In the genomic region with DNA sequence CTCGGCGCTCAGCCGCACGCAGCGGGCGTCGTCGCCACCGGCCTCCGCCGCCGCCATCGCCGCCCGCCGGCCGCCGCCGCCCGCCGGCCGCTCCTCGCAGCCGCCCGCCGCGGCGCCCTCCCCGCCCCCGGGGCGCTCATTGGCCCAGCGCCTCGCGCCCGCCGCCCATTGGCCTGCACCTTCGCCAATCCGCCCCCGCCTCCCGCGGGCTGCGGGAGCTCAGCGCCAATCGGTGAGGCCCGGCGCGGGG, we compare ENCODE assay signal across 8 cellular contexts. TPM values are rescaled to one million over a fixed set of nuclear protein-coding genes. Genes with fewer than 3 reads are reported as not detected.
A peak's percentile ranks its signal among the peaks of the same experiment; 100 is the strongest.
DNase-seq lines count a peak whose midpoint lies in the region; TF ChIP-seq lines count a peak whose summit lies in the region.

Gene PGP (minus strand): TSS at position 120 of the 250 bp plus-strand sequence. CDS start 63 bp downstream, at position 57.

- H3K4me1 Mint-ChIP-seq in activated naive CD4-positive, alpha-beta T cell treated with anti-CD3 and anti-CD28 coated beads, Interleukin-2, amount 50 U/mL, for 24 hours, result peaks cover 15% of the 10 kb centered on the region

- peaks cover 31% of the 10 kb centered on the region for H3K79me2 ChIP-seq in mammary epithelial cell (ENCODE audit: insufficient read depth, low read length)

- in situ Hi-C loops in mammary epithelial cell (cut with MboI; ENCODE audit: low sequenced_read_pairs in 2 of 2), result no loop called here

- H3K27me3 ChIP-seq in mammary epithelial cell (ENCODE audit: insufficient read depth, low read length), result no peaks in the 10 kb centered on the region
- no peaks in the 10 kb centered on the region for H3K27me3 ChIP-seq in tibial artery

- peak within 1 kb of the TSS; percentile 77 for H3K9ac ChIP-seq in mammary epithelial cell (ENCODE audit: insufficient read depth, low read length)

- WGBS in mammary epithelial cell (ENCODE audit: low coverage, missing lambda C conversion rate), result no CpG with 5 or more reads among the region's 47 CpGs
- WGBS in lower leg skin, 2 donors, result 0% methylated on average over 42 of the region's 47 CpGs; no CpG with 5 or more reads in 1 of the 2 donors

- no peak for DNase-seq in activated naive CD4-positive, alpha-beta T cell treated with anti-CD3 and anti-CD28 coated beads, Interleukin-2, amount 50 U/mL, for 16 hours
- DNase-seq in HT1080 (ENCODE audit: low read depth), result no peak
- DNase-seq in mammary epithelial cell, result no peak
- no peak for DNase-seq in lower leg skin (ENCODE audit: low spot score in 2 of 2)
- no peak for DNase-seq in tibial artery
- no peak for DNase-seq in stimulated activated CD4-positive, alpha-beta T cell treated with anti-CD3 and anti-CD28 coated beads, Interleukin-4, amount 100 ng/mL, for 1 hour
- no peak for DNase-seq in NCI-H2227 treated with DMSO at 0.1 percent for 48 hours (lab: John Stamatoyannopoulos, UW)

- no peaks in the 10 kb centered on the region for H3K9me3 ChIP-seq in mammary epithelial cell (replicated peaks; ENCODE audit: insufficient read depth, low read length)
- no peaks in the 10 kb centered on the region for H3K9me3 ChIP-seq in tibial artery

- no peak for TF ChIP-seq POLR2A in lower leg skin (IDR thresholded peaks at IDR 0.05)

- peak within 1 kb of the TSS; percentile 90 for H3K4me3 Mint-ChIP-seq in activated naive CD4-positive, alpha-beta T cell treated with anti-CD3 and anti-CD28 coated beads, Interleukin-2, amount 50 U/mL, for 24 hours

- H3K9me3 Mint-ChIP-seq in activated naive CD4-positive, alpha-beta T cell treated with anti-CD3 and anti-CD28 coated beads, Interleukin-2, amount 50 U/mL, for 24 hours, result no peaks in the 10 kb centered on the region

- intact Hi-C loops in mammary epithelial cell (cut with micrococcal nuclease) (loop anchor here (5.0 kb wide), 1 partner anchor 52 kb away; no protein-coding TSS in a partner anchor), lower leg skin (cut with DNase I; ENCODE audit: low total_unique reads) (no loop called here), tibial artery (cut with DNase I; ENCODE audit: low total_unique reads) (no loop called here)

- CTCF ChIA-PET in mammary epithelial cell (lab: Charles Lee; ENCODE audit: low non-redundant PET), result no interaction called here

- dilution Hi-C loops in mammary epithelial cell (cut with HindIII; ENCODE audit: low sequenced_read_pairs), result no loop called here

- H3K36me3 Mint-ChIP-seq in activated naive CD4-positive, alpha-beta T cell treated with anti-CD3 and anti-CD28 coated beads, Interleukin-2, amount 50 U/mL, for 24 hours, result peaks cover 2% of the 10 kb centered on the region

- H3K27me3 Mint-ChIP-seq in activated naive CD4-positive, alpha-beta T cell treated with anti-CD3 and anti-CD28 coated beads, Interleukin-2, amount 50 U/mL, for 24 hours, result no peaks in the 10 kb centered on the region

- no peaks in the 10 kb centered on the region for H3K36me3 ChIP-seq in mammary epithelial cell (ENCODE audit: insufficient read depth, low read length)
- H3K36me3 ChIP-seq in tibial artery, result peaks cover 0 to 17% (median 8%) of the 10 kb centered on the region in 3 donors

- peak within 1 kb of the TSS; percentile 89 for H2AFZ ChIP-seq in mammary epithelial cell (ENCODE audit: low read depth, low read length)

- BruUV-seq in mammary epithelial cell (replicated peaks; lab: Mats Ljungman, UMichigan), result no TSS peak

- peak within 1 kb of the TSS; percentile 84 for H3K27ac Mint-ChIP-seq in activated naive CD4-positive, alpha-beta T cell treated with anti-CD3 and anti-CD28 coated beads, Interleukin-2, amount 50 U/mL, for 24 hours

- TF ChIP-seq CTCF in mammary epithelial cell (conservative IDR thresholded peaks at IDR 0.05 in 1 of 2, IDR thresholded peaks at IDR 0.05 in 1 of 2; ENCODE audit: extremely low read depth in 1 of 2, insufficient read depth in 1 of 2, low read depth in 1 of 2, low read length in 2 of 2) (no peak), lower leg skin (IDR thresholded peaks at IDR 0.05) (peak in 1 of 3 donors; percentile 51), tibial artery (IDR thresholded peaks at IDR 0.05) (no peak)

- H3K4me3 ChIP-seq in mammary epithelial cell (replicated peaks in 1 of 3; ENCODE audit: insufficient read depth in 1 of 3, low read depth in 2 of 3, low read length in 3 of 3) (peak within 1 kb of the TSS; percentile 52 to 88 (median 60)), lower leg skin (ENCODE audit: low read depth, poor library complexity, severe bottlenecking) (peak within 1 kb of the TSS; percentile 52), tibial artery (peak within 1 kb of the TSS; percentile 91 to 96)

- H3K4me1 ChIP-seq in mammary epithelial cell (ENCODE audit: insufficient read depth, low read length), result peaks cover 26% of the 10 kb centered on the region
- H3K4me1 ChIP-seq in tibial artery, result peaks cover 3 to 29% (median 22%) of the 10 kb centered on the region in 4 donors

- H3K27ac ChIP-seq in mammary epithelial cell (ENCODE audit: insufficient read depth, low read depth, low read length), result peak within 1 kb of the TSS; percentile 82
- peak within 1 kb of the TSS; percentile 77 to 80 for H3K27ac ChIP-seq in tibial artery

- no peaks in the 10 kb centered on the region for H4K20me1 ChIP-seq in mammary epithelial cell (ENCODE audit: insufficient read depth, low read length)

- H3K4me2 ChIP-seq in mammary epithelial cell (ENCODE audit: insufficient read depth, low read depth, low read length), result peak within 1 kb of the TSS; percentile 98

RNA-seq across cellular contexts. Expression of gene PGP, which starts in this region (rescaled TPM):
- total RNA-seq in HT1080 (2014; rRNA removed; shearing (Covaris generic)), result 40.0 and 50.1 TPM in 2 replicates
- polyA plus RNA-seq in HT1080 (2015; cell fraction: cytosol; rRNA removed), result 15.6 and 20.8 TPM in 2 replicates
- polyA plus RNA-seq in HT1080 (2015; cell fraction: nucleus; rRNA removed), result 29.6 and 33.8 TPM in 2 replicates
- total RNA-seq in mammary epithelial cell, result 10 to 100 TPM; 12.8 to 19.0 TPM
- polyA plus RNA-seq in mammary epithelial cell, result 19.9 TPM
- polyA minus RNA-seq in mammary epithelial cell, result 6.6 TPM
- total RNA-seq in lower leg skin, result 10 to 100 TPM in 3 of 4 donors, 1 to 10 TPM in 1; 9.6 to 19.4 (median 12.8) TPM
